In genomic region chr2:8692783-8693768, GRCh38 we compare ENCODE assay signal across 1 cellular context.
TF ChIP-seq lines count a peak whose summit lies in the region.

No MANE protein-coding gene starts in this region.

TF ChIP-seq in HepG2, 621 proteins besides CTCF, POLR2A, EP300 and RAD21 (continued from another document and continues in another):
- TF ChIP-seq GLMP (CRISPR knock-in tag; IDR thresholded peaks at IDR 0.05; ENCODE audit: borderline replicate concordance) (no peak), ZNF713 (CRISPR knock-in tag; IDR thresholded peaks at IDR 0.05) (no peak), TP53 (CRISPR knock-in tag; conservative IDR thresholded peaks at IDR 0.05) (no peak), ERF (CRISPR knock-in tag; IDR thresholded peaks at IDR 0.05) (peak; percentile 21; the same call in 1 of the 2 replicates), HMGXB4 (CRISPR knock-in tag; IDR thresholded peaks at IDR 0.05; ENCODE audit: borderline replicate concordance in 1 of 2, low read depth in 1 of 2) (peak; percentile 44 to 79; a peak in 2 of 4 replicates), ZNF605 (CRISPR knock-in tag; IDR thresholded peaks at IDR 0.05) (peak; percentile 78), EHMT2 (IDR thresholded peaks at IDR 0.05; ENCODE audit: borderline replicate concordance, low read depth, low read length) (no peak), CBX2 (IDR thresholded peaks at IDR 0.05; ENCODE audit: low read depth, low read length) (peak; percentile 82; the same call in 1 of the 2 replicates), CBX2 (CRISPR knock-in tag; IDR thresholded peaks at IDR 0.05; ENCODE audit: low read depth) (peak; percentile 44; the same call in 1 of the 2 replicates), CSRNP2 (CRISPR knock-in tag; conservative IDR thresholded peaks at IDR 0.05; ENCODE audit: low read depth) (no peak), SAFB2 (CRISPR knock-in tag; IDR thresholded peaks at IDR 0.05; ENCODE audit: borderline replicate concordance, low read depth) (0 out of 2 replicates have a peak, but pooled peaks have one; percentile 50), RXRA (CRISPR knock-in tag; IDR thresholded peaks at IDR 0.05) (0 out of 2 replicates have a peak, but pooled peaks have one; percentile 16), TARDBP (CRISPR knock-in tag; IDR thresholded peaks at IDR 0.05) (peak; percentile 53; the same call in 1 of the 2 replicates), EZH2 (conservative IDR thresholded peaks at IDR 0.05; ENCODE audit: low read depth, low read length) (peak; percentile 70; the same call in 1 of the 2 replicates), JUN (CRISPR knock-in tag; IDR thresholded peaks at IDR 0.05) (no peak), ZFP37 (CRISPR knock-in tag; IDR thresholded peaks at IDR 0.05; ENCODE audit: borderline replicate concordance) (no peak), STAG1 (CRISPR knock-in tag; IDR thresholded peaks at IDR 0.05) (peak; percentile 79), ZNF589 (CRISPR knock-in tag; conservative IDR thresholded peaks at IDR 0.05) (no peak), ARHGAP35 (CRISPR knock-in tag; IDR thresholded peaks at IDR 0.05; ENCODE audit: borderline replicate concordance) (peak; percentile 53), KLF11 (CRISPR knock-in tag; IDR thresholded peaks at IDR 0.05) (no peak), TBP (CRISPR knock-in tag; IDR thresholded peaks at IDR 0.05) (no peak), RBM39 (IDR thresholded peaks at IDR 0.05; ENCODE audit: low read depth, low read length, poor library complexity, severe bottlenecking) (peak; percentile 36)
- TF ChIP-seq, protein P1, sequence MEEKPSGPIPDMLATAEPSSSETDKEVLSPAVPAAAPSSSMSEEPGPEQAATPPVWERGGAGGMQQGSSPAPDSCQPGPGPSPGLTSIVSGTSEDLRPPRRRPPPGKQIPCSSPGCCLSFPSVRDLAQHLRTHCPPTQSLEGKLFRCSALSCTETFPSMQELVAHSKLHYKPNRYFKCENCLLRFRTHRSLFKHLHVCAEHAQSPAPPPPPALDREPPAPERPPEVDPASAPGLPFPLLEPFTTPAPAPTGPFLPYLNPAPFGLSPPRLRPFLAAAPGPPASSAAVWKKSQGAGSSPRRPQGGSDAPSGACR (CRISPR knock-in tag; IDR thresholded peaks at IDR 0.05) = peak; percentile 61; the same call in 1 of the 2 replicates
- TF ChIP-seq, protein P2, sequence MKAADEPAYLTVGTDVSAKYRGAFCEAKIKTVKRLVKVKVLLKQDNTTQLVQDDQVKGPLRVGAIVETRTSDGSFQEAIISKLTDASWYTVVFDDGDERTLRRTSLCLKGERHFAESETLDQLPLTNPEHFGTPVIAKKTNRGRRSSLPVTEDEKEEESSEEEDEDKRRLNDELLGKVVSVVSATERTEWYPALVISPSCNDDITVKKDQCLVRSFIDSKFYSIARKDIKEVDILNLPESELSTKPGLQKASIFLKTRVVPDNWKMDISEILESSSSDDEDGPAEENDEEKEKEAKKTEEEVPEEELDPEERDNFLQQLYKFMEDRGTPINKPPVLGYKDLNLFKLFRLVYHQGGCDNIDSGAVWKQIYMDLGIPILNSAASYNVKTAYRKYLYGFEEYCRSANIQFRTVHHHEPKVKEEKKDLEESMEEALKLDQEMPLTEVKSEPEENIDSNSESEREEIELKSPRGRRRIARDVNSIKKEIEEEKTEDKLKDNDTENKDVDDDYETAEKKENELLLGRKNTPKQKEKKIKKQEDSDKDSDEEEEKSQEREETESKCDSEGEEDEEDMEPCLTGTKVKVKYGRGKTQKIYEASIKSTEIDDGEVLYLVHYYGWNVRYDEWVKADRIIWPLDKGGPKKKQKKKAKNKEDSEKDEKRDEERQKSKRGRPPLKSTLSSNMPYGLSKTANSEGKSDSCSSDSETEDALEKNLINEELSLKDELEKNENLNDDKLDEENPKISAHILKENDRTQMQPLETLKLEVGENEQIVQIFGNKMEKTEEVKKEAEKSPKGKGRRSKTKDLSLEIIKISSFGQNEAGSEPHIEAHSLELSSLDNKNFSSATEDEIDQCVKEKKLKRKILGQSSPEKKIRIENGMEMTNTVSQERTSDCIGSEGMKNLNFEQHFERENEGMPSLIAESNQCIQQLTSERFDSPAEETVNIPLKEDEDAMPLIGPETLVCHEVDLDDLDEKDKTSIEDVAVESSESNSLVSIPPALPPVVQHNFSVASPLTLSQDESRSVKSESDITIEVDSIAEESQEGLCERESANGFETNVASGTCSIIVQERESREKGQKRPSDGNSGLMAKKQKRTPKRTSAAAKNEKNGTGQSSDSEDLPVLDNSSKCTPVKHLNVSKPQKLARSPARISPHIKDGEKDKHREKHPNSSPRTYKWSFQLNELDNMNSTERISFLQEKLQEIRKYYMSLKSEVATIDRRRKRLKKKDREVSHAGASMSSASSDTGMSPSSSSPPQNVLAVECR (CRISPR knock-in tag; IDR thresholded peaks at IDR 0.05; ENCODE audit: borderline replicate concordance) = peak; percentile 38; the same call in 1 of the 2 replicates
- TF ChIP-seq, protein P3, sequence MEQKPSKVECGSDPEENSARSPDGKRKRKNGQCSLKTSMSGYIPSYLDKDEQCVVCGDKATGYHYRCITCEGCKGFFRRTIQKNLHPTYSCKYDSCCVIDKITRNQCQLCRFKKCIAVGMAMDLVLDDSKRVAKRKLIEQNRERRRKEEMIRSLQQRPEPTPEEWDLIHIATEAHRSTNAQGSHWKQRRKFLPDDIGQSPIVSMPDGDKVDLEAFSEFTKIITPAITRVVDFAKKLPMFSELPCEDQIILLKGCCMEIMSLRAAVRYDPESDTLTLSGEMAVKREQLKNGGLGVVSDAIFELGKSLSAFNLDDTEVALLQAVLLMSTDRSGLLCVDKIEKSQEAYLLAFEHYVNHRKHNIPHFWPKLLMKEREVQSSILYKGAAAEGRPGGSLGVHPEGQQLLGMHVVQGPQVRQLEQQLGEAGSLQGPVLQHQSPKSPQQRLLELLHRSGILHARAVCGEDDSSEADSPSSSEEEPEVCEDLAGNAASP (CRISPR knock-in tag; IDR thresholded peaks at IDR 0.05; ENCODE audit: borderline replicate concordance) = peak; percentile 41; the same call in 1 of the 2 replicates
- TF ChIP-seq, protein P4, sequence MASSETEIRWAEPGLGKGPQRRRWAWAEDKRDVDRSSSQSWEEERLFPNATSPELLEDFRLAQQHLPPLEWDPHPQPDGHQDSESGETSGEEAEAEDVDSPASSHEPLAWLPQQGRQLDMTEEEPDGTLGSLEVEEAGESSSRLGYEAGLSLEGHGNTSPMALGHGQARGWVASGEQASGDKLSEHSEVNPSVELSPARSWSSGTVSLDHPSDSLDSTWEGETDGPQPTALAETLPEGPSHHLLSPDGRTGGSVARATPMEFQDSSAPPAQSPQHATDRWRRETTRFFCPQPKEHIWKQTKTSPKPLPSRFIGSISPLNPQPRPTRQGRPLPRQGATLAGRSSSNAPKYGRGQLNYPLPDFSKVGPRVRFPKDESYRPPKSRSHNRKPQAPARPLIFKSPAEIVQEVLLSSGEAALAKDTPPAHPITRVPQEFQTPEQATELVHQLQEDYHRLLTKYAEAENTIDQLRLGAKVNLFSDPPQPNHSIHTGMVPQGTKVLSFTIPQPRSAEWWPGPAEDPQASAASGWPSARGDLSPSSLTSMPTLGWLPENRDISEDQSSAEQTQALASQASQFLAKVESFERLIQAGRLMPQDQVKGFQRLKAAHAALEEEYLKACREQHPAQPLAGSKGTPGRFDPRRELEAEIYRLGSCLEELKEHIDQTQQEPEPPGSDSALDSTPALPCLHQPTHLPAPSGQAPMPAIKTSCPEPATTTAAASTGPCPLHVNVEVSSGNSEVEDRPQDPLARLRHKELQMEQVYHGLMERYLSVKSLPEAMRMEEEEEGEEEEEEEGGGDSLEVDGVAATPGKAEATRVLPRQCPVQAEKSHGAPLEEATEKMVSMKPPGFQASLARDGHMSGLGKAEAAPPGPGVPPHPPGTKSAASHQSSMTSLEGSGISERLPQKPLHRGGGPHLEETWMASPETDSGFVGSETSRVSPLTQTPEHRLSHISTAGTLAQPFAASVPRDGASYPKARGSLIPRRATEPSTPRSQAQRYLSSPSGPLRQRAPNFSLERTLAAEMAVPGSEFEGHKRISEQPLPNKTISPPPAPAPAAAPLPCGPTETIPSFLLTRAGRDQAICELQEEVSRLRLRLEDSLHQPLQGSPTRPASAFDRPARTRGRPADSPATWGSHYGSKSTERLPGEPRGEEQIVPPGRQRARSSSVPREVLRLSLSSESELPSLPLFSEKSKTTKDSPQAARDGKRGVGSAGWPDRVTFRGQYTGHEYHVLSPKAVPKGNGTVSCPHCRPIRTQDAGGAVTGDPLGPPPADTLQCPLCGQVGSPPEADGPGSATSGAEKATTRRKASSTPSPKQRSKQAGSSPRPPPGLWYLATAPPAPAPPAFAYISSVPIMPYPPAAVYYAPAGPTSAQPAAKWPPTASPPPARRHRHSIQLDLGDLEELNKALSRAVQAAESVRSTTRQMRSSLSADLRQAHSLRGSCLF (CRISPR knock-in tag; IDR thresholded peaks at IDR 0.05; ENCODE audit: borderline replicate concordance) = no peak
- TF ChIP-seq, protein P5, sequence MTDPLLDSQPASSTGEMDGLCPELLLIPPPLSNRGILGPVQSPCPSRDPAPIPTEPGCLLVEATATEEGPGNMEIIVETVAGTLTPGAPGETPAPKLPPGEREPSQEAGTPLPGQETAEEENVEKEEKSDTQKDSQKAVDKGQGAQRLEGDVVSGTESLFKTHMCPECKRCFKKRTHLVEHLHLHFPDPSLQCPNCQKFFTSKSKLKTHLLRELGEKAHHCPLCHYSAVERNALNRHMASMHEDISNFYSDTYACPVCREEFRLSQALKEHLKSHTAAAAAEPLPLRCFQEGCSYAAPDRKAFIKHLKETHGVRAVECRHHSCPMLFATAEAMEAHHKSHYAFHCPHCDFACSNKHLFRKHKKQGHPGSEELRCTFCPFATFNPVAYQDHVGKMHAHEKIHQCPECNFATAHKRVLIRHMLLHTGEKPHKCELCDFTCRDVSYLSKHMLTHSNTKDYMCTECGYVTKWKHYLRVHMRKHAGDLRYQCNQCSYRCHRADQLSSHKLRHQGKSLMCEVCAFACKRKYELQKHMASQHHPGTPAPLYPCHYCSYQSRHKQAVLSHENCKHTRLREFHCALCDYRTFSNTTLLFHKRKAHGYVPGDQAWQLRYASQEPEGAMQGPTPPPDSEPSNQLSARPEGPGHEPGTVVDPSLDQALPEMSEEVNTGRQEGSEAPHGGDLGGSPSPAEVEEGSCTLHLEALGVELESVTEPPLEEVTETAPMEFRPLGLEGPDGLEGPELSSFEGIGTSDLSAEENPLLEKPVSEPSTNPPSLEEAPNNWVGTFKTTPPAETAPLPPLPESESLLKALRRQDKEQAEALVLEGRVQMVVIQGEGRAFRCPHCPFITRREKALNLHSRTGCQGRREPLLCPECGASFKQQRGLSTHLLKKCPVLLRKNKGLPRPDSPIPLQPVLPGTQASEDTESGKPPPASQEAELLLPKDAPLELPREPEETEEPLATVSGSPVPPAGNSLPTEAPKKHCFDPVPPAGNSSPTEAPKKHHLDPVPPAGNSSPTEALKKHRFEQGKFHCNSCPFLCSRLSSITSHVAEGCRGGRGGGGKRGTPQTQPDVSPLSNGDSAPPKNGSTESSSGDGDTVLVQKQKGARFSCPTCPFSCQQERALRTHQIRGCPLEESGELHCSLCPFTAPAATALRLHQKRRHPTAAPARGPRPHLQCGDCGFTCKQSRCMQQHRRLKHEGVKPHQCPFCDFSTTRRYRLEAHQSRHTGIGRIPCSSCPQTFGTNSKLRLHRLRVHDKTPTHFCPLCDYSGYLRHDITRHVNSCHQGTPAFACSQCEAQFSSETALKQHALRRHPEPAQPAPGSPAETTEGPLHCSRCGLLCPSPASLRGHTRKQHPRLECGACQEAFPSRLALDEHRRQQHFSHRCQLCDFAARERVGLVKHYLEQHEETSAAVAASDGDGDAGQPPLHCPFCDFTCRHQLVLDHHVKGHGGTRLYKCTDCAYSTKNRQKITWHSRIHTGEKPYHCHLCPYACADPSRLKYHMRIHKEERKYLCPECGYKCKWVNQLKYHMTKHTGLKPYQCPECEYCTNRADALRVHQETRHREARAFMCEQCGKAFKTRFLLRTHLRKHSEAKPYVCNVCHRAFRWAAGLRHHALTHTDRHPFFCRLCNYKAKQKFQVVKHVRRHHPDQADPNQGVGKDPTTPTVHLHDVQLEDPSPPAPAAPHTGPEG (CRISPR knock-in tag; IDR thresholded peaks at IDR 0.05) = no peak
- TF ChIP-seq, protein P6, sequence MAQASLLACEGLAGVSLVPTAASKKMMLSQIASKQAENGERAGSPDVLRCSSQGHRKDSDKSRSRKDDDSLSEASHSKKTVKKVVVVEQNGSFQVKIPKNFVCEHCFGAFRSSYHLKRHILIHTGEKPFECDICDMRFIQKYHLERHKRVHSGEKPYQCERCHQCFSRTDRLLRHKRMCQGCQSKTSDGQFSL (CRISPR knock-in tag; IDR thresholded peaks at IDR 0.05) = no peak
